8 cellular contexts compared by ENCODE assay signal in genomic region chr12:89348894-89349669, GRCh38. TPM values are rescaled to one million over a fixed set of nuclear protein-coding genes. Genes with fewer than 3 reads are reported as not detected.
A peak's percentile ranks its signal among the peaks of the same experiment; 100 is the strongest.
DNase-seq lines count a peak whose midpoint lies in the region; ATAC-seq and TF ChIP-seq lines count a peak whose summit lies in the region.

No MANE protein-coding gene starts in this region.

- TF ChIP-seq CTCF in DND-41 (IDR thresholded peaks at IDR 0.05; ENCODE audit: borderline replicate concordance, extremely low read depth, low read length, poor library complexity, severe bottlenecking) (no peak), parathyroid adenoma (IDR thresholded peaks at IDR 0.05) (no peak)

- H3K4me2 ChIP-seq in DND-41 (ENCODE audit: insufficient read depth, low read length) (peak overlapping the region; percentile 78), parathyroid adenoma (ENCODE audit: low read length) (no peak overlapping the region)

- H3K9me3 ChIP-seq in DND-41 (ENCODE audit: insufficient read depth, low read length, severe bottlenecking) (no peaks in the 10 kb centered on the region), SJCRH30 (replicated peaks) (no peaks in the 10 kb centered on the region), esophagus (ENCODE audit: control insufficient read depth in 2 of 2, insufficient read depth in 1 of 2, low read depth in 1 of 2, low read length in 1 of 2) (no peaks in the 10 kb centered on the region), parathyroid adenoma (ENCODE audit: control insufficient read depth, low read length) (no peaks in the 10 kb centered on the region)

- peak overlapping the region; percentile 96 for H3K27ac ChIP-seq in DND-41 (ENCODE audit: low read length)
- H3K27ac ChIP-seq in SJCRH30: peak overlapping the region; percentile 96
- peak overlapping the region; percentile 7 to 27 for H3K27ac ChIP-seq in esophagus (ENCODE audit: low read depth in 2 of 2, low read length in 1 of 2)
- peak overlapping the region; percentile 100 for H3K27ac ChIP-seq in parathyroid adenoma

- H3K27me3 ChIP-seq in DND-41 (ENCODE audit: insufficient read depth, low read length, poor library complexity) (no peaks in the 10 kb centered on the region), SJCRH30 (no peaks in the 10 kb centered on the region), esophagus (ENCODE audit: control insufficient read depth in 1 of 2, insufficient read depth in 2 of 2, low read length in 2 of 2) (no peaks in the 10 kb centered on the region), parathyroid adenoma (ENCODE audit: control insufficient read depth, insufficient read depth, low read length) (no peaks in the 10 kb centered on the region)

- WGBS in esophagus, 2 donors: 55 to 62% methylated on average over 10 of the region's 10 CpGs

- ATAC-seq in DND-41 (ENCODE audit: insufficient read depth, low read depth) (no peak), GM18907 (IDR thresholded peaks at IDR 0.05; ENCODE audit: unreplicated experiment) (no peak)

- peaks cover 54% of the 10 kb centered on the region for H3K36me3 ChIP-seq in DND-41 (ENCODE audit: insufficient read depth, low read length)
- peaks cover 27% of the 10 kb centered on the region for H3K36me3 ChIP-seq in SJCRH30
- peaks cover 3 to 8% of the 10 kb centered on the region in 2 donors for H3K36me3 ChIP-seq in esophagus (ENCODE audit: control insufficient read depth in 2 of 2, insufficient read depth in 2 of 2, low read length in 1 of 2)
- H3K36me3 ChIP-seq in parathyroid adenoma (ENCODE audit: control insufficient read depth, insufficient read depth, low read length): no peaks in the 10 kb centered on the region

- H4K20me1 ChIP-seq in DND-41 (ENCODE audit: insufficient read depth, low read length): peaks cover 46% of the 10 kb centered on the region

- peak overlapping the region; percentile 76 to 97 for H3K4me3 ChIP-seq in DND-41 (ENCODE audit: low read depth in 1 of 2, low read length in 2 of 2)
- H3K4me3 ChIP-seq in SJCRH30: peak overlapping the region; percentile 73
- peak overlapping the region; percentile 21 to 84 for H3K4me3 ChIP-seq in esophagus (ENCODE audit: low read depth in 1 of 2, low read length in 2 of 2)
- H3K4me3 ChIP-seq in parathyroid adenoma (ENCODE audit: low read depth, low read length): peak overlapping the region; percentile 88

- H3K79me2 ChIP-seq in DND-41 (ENCODE audit: insufficient read depth, low read length): peaks cover 95% of the 10 kb centered on the region
- H3K79me2 ChIP-seq in parathyroid adenoma: peaks cover 51% of the 10 kb centered on the region

- peak; percentile 57 for DNase-seq in DND-41
- DNase-seq in SJCRH30: peak; percentile 54 to 70
- DNase-seq in amniotic stem cell (lab: John Stamatoyannopoulos, UW): no peak
- no peak for DNase-seq in C1 segment of cervical spinal cord (lab: John Stamatoyannopoulos, UW)
- no peak for DNase-seq in NCI-H1930 (lab: John Stamatoyannopoulos, UW)

- H3K4me1 ChIP-seq in DND-41 (ENCODE audit: insufficient read depth, low read length) (peaks cover 58% of the 10 kb centered on the region), SJCRH30 (peaks cover 39% of the 10 kb centered on the region), esophagus (ENCODE audit: control insufficient read depth in 2 of 2, insufficient read depth in 2 of 2, low read length in 1 of 2) (peaks cover 6 to 11% of the 10 kb centered on the region in 2 donors), parathyroid adenoma (peaks cover 35% of the 10 kb centered on the region)

- H3K9ac ChIP-seq in DND-41 (ENCODE audit: low read depth, low read length) (peak overlapping the region; percentile 91), parathyroid adenoma (peak overlapping the region; percentile 99)

- no peak overlapping the region for H2AFZ ChIP-seq in DND-41 (ENCODE audit: low read depth, low read length)
- no peak overlapping the region for H2AFZ ChIP-seq in parathyroid adenoma

RNA-seq across cellular contexts. Expression of gene DUSP6, which starts 3.2 kb away (rescaled TPM):
- 97.3 and 100 TPM in 2 replicates for total RNA-seq in SJCRH30 (2014; rRNA removed; shearing (Covaris generic))
- polyA plus RNA-seq in esophagus: 1 to 10 TPM; 3.8 to 9.2 TPM

Comparison
In these comparisons a context has a peak if more than half of its experiments do, and no peak if none do; other contexts are left out.
1. DNase-seq: peak in DND-41 (single experiment) and SJCRH30 (2 of 2); none in amniotic stem cell (single experiment), C1 segment of cervical spinal cord (0 of 14) and NCI-H1930 (0 of 2).
2. H3K27ac ChIP-seq: peak in every context shown above with its lines; median percentile 100 in parathyroid adenoma; 96 in DND-41; 96 in SJCRH30; 17 in esophagus.
3. Peak in every context shown above with its lines, with median percentiles within 50 percentile points of each other: H3K4me3 ChIP-seq.